ENCODE assay signal across 32 cellular contexts in genomic region chr15:51561271-51561670, GRCh38.
DNase-seq lines count a peak whose midpoint lies in the region; ATAC-seq and TF ChIP-seq lines count a peak whose summit lies in the region.
"Had no signal": no experiment of that assay in that cellular context is flagged by ENCODE, and none has a peak within 500 bp of the region (broad histone marks: within the 10 kb centered on the region; RNA-seq: fewer than 3 reads in every experiment).

No MANE protein-coding gene starts in this region.

- no peaks in the 10 kb centered on the region for H3F3A ChIP-seq in neural progenitor cell (ENCODE audit: low read depth)

- H3K4me3 Mint-ChIP-seq in CD14-positive monocyte (no peak overlapping the region), neural progenitor cell (no peak overlapping the region)
- H3K4me3 Mint-ChIP-seq: activated B cell treated with CpG ODN at 0.5 μM for 24 hours; activated CD4-positive, alpha-beta T cell treated with anti-CD3 and anti-CD28 coated beads, Interleukin-2, amount 10 ng/mL, durations not matched to agents 7 days and 5 days; activated naive CD8-positive, alpha-beta T cell treated with anti-CD3 and anti-CD28 coated beads for 36 hours; CD4-positive, CD25-positive, alpha-beta regulatory T cell; nephron had no signal

- H3K4me2 ChIP-seq in neural progenitor cell = no peak overlapping the region

- H4K20me1 ChIP-seq in neural progenitor cell (ENCODE audit: low read depth) = no peaks in the 10 kb centered on the region

- no peak overlapping the region for H3K4me3 ChIP-seq in neural progenitor cell
- no peak overlapping the region for H3K4me3 ChIP-seq in A673 (ENCODE audit: low read depth, low read length, poor library complexity, severe bottlenecking)
- H3K4me3 ChIP-seq: cardiac muscle cell, lung, pancreas, right atrium auricular region, suprapubic skin, upper lobe of right lung had no signal

- no peak overlapping the region for H3K27ac ChIP-seq in neural progenitor cell
- no peak overlapping the region for H3K27ac ChIP-seq in A673 (ENCODE audit: low read depth, low read length, poor library complexity, severe bottlenecking)
- H3K27ac ChIP-seq: cardiac muscle cell, epithelial cell of prostate, pancreas, right atrium auricular region, suprapubic skin, upper lobe of right lung had no signal

- H3K36me3 ChIP-seq in neural progenitor cell (no peaks in the 10 kb centered on the region), A673 (ENCODE audit: insufficient read depth, low read length, poor library complexity, severe bottlenecking) (no peaks in the 10 kb centered on the region)
- H3K36me3 ChIP-seq: cardiac muscle cell, pancreas, right atrium auricular region, suprapubic skin, upper lobe of right lung had no signal

- peaks cover 21% of the 10 kb centered on the region for H3K4me1 Mint-ChIP-seq in CD14-positive monocyte
- no peaks in the 10 kb centered on the region for H3K4me1 Mint-ChIP-seq in neural progenitor cell
- H3K4me1 Mint-ChIP-seq: activated B cell treated with CpG ODN at 0.5 μM for 24 hours; activated CD4-positive, alpha-beta T cell treated with anti-CD3 and anti-CD28 coated beads, Interleukin-2, amount 10 ng/mL, durations not matched to agents 7 days and 5 days; activated naive CD8-positive, alpha-beta T cell treated with anti-CD3 and anti-CD28 coated beads for 36 hours; CD4-positive, CD25-positive, alpha-beta regulatory T cell; nephron had no signal

- H3K36me3 Mint-ChIP-seq in CD14-positive monocyte = peaks cover 67 to 80% of the 10 kb centered on the region in 2 donors
- peaks cover 7% of the 10 kb centered on the region for H3K36me3 Mint-ChIP-seq in neural progenitor cell
- H3K36me3 Mint-ChIP-seq: activated naive CD8-positive, alpha-beta T cell treated with anti-CD3 and anti-CD28 coated beads for 36 hours; CD4-positive, CD25-positive, alpha-beta regulatory T cell had no signal

- intact Hi-C loops in CD14-positive monocyte (cut with micrococcal nuclease) = no loop called here
- intact Hi-C loops in A673 (cut with micrococcal nuclease; ENCODE audit: unreplicated experiment) = no loop called here

- DNase-seq in CD14-positive monocyte (ENCODE audit: low spot score) (no peak), HT-29 (ENCODE audit: low spot score) (peak; percentile 30), glomerular visceral epithelial cell (ENCODE audit: extremely low spot score) (peak; percentile 11), neural progenitor cell (ENCODE audit: low spot score) (peak; percentile 11), A673 (ENCODE audit: low spot score) (no peak), SKM-1 treated with dmso at 0.1 percent for 144 hours (lab: John Stamatoyannopoulos, UW; ENCODE audit: unreplicated experiment) (no peak)
- DNase-seq in effector CD8-positive, alpha-beta T cell (lab: John Stamatoyannopoulos, UW) = no peak
- DNase-seq: activated B cell treated with CpG ODN at 0.5 μM for 24 hours; activated CD4-positive, alpha-beta T cell treated with anti-CD3 and anti-CD28 coated beads, Interleukin-2, amount 10 ng/mL, durations not matched to agents 7 days and 5 days; activated effector memory CD4-positive, alpha-beta T cell treated with Interleukin-2 at 50 U/mL for 16 hours; activated naive CD8-positive, alpha-beta T cell treated with anti-CD3 and anti-CD28 coated beads for 36 hours; activated T-cell treated with anti-CD3 and anti-CD28 coated beads, Interleukin-2, amount 50 U/mL, for 1 hour; anterior cingulate cortex; CD4-positive, CD25-positive, alpha-beta regulatory T cell; DND-41; NCI-H146; NCI-H2107; NCI-H748 treated with DMSO at 0.1 percent for 48 hours; pancreas; SHP77; small intestine; stimulated activated naive CD4-positive, alpha-beta T cell treated with Interleukin-2 at 50 U/mL for 16 hours; SW 1271; T-helper 9 cell; upper lobe of right lung had no signal

- H2AFZ ChIP-seq in neural progenitor cell (replicated peaks) = no peak overlapping the region

- H3K9me3 ChIP-seq in neural progenitor cell (ENCODE audit: low read depth) (no peaks in the 10 kb centered on the region), A673 (ENCODE audit: low read depth, low read length, poor library complexity, severe bottlenecking) (no peaks in the 10 kb centered on the region)
- H3K9me3 ChIP-seq: pancreas, right atrium auricular region, suprapubic skin, upper lobe of right lung had no signal

- H3K27ac Mint-ChIP-seq in CD14-positive monocyte (peak overlapping the region in 6 of 7 donors; percentile 21 to 71 (median 54)), neural progenitor cell (no peak overlapping the region)
- H3K27ac Mint-ChIP-seq: activated B cell treated with CpG ODN at 0.5 μM for 24 hours; activated CD4-positive, alpha-beta T cell treated with anti-CD3 and anti-CD28 coated beads, Interleukin-2, amount 10 ng/mL, durations not matched to agents 7 days and 5 days; activated naive CD8-positive, alpha-beta T cell treated with anti-CD3 and anti-CD28 coated beads for 36 hours; CD4-positive, CD25-positive, alpha-beta regulatory T cell; nephron had no signal

- no TSS peak for BruUV-seq in A673 (replicated peaks; lab: Mats Ljungman, UMichigan)

- no peaks in the 10 kb centered on the region for H3K9me3 Mint-ChIP-seq in CD14-positive monocyte
- no peaks in the 10 kb centered on the region for H3K9me3 Mint-ChIP-seq in neural progenitor cell
- H3K9me3 Mint-ChIP-seq: activated B cell treated with CpG ODN at 0.5 μM for 24 hours; activated CD4-positive, alpha-beta T cell treated with anti-CD3 and anti-CD28 coated beads, Interleukin-2, amount 10 ng/mL, durations not matched to agents 7 days and 5 days; activated naive CD8-positive, alpha-beta T cell treated with anti-CD3 and anti-CD28 coated beads for 36 hours; CD4-positive, CD25-positive, alpha-beta regulatory T cell; nephron had no signal

- ATAC-seq in HG02623 (IDR thresholded peaks at IDR 0.05; ENCODE audit: unreplicated experiment) = no peak
- ATAC-seq: pancreas, upper lobe of right lung had no signal

- H3K27me3 ChIP-seq in neural progenitor cell (no peaks in the 10 kb centered on the region), A673 (replicated peaks; ENCODE audit: insufficient read depth, low read depth, low read length, poor library complexity) (no peaks in the 10 kb centered on the region)
- H3K27me3 ChIP-seq: cardiac muscle cell, pancreas, right atrium auricular region, suprapubic skin, upper lobe of right lung had no signal

- TF ChIP-seq CTCF in CD14-positive monocyte (IDR thresholded peaks at IDR 0.05) (no peak), neural progenitor cell (IDR thresholded peaks at IDR 0.05) (no peak), A673 (conservative IDR thresholded peaks at IDR 0.05; ENCODE audit: low read depth, low read length) (no peak)

- POLR2A ChIA-PET in A673 (lab: Charles Lee; ENCODE audit: low non-redundant PET) = no interaction called here

- H3K4me1 ChIP-seq in neural progenitor cell = no peaks in the 10 kb centered on the region
- H3K4me1 ChIP-seq in A673 (ENCODE audit: insufficient read depth, low read length, poor library complexity, severe bottlenecking) = no peaks in the 10 kb centered on the region
- H3K4me1 ChIP-seq: pancreas, right atrium auricular region, suprapubic skin, upper lobe of right lung had no signal

- H3K27me3 Mint-ChIP-seq in CD14-positive monocyte (ENCODE audit: low read depth in 3 of 3) (no peaks in the 10 kb centered on the region), neural progenitor cell (ENCODE audit: insufficient read depth, low read depth) (no peaks in the 10 kb centered on the region)
- H3K27me3 Mint-ChIP-seq: activated B cell treated with CpG ODN at 0.5 μM for 24 hours; activated CD4-positive, alpha-beta T cell treated with anti-CD3 and anti-CD28 coated beads, Interleukin-2, amount 10 ng/mL, durations not matched to agents 7 days and 5 days; activated naive CD8-positive, alpha-beta T cell treated with anti-CD3 and anti-CD28 coated beads for 36 hours had no signal

- no peak overlapping the region for H3K9ac ChIP-seq in neural progenitor cell

- no peaks in the 10 kb centered on the region for H3K79me2 ChIP-seq in neural progenitor cell (ENCODE audit: low read depth)

- CTCF ChIA-PET in A673 (lab: Charles Lee) = no interaction called here

Comparison
In these comparisons a context has a peak if more than half of its experiments do, and no peak if none do; other contexts are left out.
1. DNase-seq: peak in HT-29 (single experiment), glomerular visceral epithelial cell (single experiment) and neural progenitor cell (single experiment); none in CD14-positive monocyte (single experiment), A673 (single experiment), effector CD8-positive, alpha-beta T cell (single experiment) and SKM-1 treated with dmso at 0.1 percent for 144 hours (single experiment).